Comparison of ENCODE assay signal across 24 cellular contexts in the genomic region with DNA sequence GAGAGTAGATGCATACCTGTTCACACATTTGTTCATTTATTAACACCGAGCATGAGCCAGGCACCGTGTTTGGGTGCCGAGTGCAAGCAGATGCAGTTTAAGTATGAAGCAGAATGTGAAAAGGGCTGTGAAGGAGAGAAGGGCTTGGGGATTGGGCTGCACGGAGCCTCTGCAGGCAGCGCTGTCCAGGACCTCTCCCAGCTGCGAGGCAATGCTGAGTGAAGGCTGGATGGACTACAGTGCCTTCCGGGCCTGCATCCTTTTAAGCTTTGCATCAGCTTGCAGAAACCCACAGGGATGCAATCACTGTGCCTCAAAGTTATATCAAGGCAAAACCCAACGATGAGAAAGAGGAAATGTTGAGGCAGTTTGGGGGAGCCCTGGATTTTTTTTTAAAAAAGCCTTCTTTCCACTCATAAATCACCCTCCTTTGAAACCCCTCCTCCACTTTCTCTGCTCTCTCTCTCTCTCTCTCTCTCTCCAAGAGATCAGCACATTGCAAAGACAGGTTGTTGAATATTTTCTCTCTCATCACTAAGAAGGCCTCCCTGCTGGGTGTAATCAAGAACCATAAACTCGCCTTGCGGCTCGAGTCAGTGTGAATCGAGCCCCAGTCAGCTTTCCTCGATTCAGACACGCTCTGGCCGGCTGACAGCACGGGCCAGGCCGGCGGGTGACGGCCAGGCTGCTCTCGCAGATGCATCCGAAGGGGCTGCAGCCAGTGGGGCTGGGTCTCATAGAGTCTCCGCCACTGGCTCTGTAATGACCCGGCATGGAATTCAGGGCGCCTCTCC.
"Had no signal": no experiment of that assay in that cellular context is flagged by ENCODE, and none has a peak within 500 bp of the region (broad histone marks: within the 10 kb centered on the region; RNA-seq: fewer than 3 reads in every experiment).

No MANE protein-coding gene starts in this region.

- H3K9me3 ChIP-seq: prostate gland, suprapubic skin, transverse colon had no signal

- H3K27ac Mint-ChIP-seq: activated CD4-positive, alpha-beta T cell treated with anti-CD3 and anti-CD28 coated beads, Interleukin-2, amount 10 ng/mL, durations not matched to agents 24 days and 14 days; activated CD8-positive, alpha-beta T cell treated with anti-CD3 and anti-CD28 coated beads, Interleukin-2, amount 10 ng/mL, durations not matched to agents 7 days and 5 days; activated naive CD4-positive, alpha-beta T cell treated with anti-CD3 and anti-CD28 coated beads, Interleukin-2, amount 10 ng/mL, durations not matched to agents 7 days and 5 days; activated naive CD8-positive, alpha-beta T cell treated with anti-CD3 and anti-CD28 coated beads, Interleukin-2, amount 50 U/mL, for 24 hours; stimulated activated naive CD8-positive, alpha-beta T cell treated with anti-CD3 and anti-CD28 coated beads, Interleukin-15, Interleukin-2, amounts not matched to agents 100 ng/mL and 50 ng/mL, for 24 hours; T-cell had no signal

- ATAC-seq: activated CD8-positive, alpha-beta T cell treated with anti-CD3 and anti-CD28 coated beads, Interleukin-2, amount 10 ng/mL, durations not matched to agents 7 days and 5 days; activated naive CD8-positive, alpha-beta T cell treated with anti-CD3 and anti-CD28 coated beads, Interleukin-2, amount 50 U/mL, for 24 hours; left colon; right cardiac atrium; T-cell had no signal

- H3K27ac ChIP-seq: brain microvascular endothelial cell, prostate gland, suprapubic skin, transverse colon had no signal

- H3K36me3 ChIP-seq: brain microvascular endothelial cell, prostate gland, suprapubic skin, transverse colon had no signal

- H3K4me3 Mint-ChIP-seq: activated CD4-positive, alpha-beta T cell treated with anti-CD3 and anti-CD28 coated beads, Interleukin-2, amount 10 ng/mL, durations not matched to agents 24 days and 14 days; activated CD8-positive, alpha-beta T cell treated with anti-CD3 and anti-CD28 coated beads, Interleukin-2, amount 10 ng/mL, durations not matched to agents 7 days and 5 days; activated naive CD4-positive, alpha-beta T cell treated with anti-CD3 and anti-CD28 coated beads, Interleukin-2, amount 10 ng/mL, durations not matched to agents 7 days and 5 days; activated naive CD8-positive, alpha-beta T cell treated with anti-CD3 and anti-CD28 coated beads, Interleukin-2, amount 50 U/mL, for 24 hours; central memory CD8-positive, alpha-beta T cell; neural crest cell; stimulated activated naive CD8-positive, alpha-beta T cell treated with anti-CD3 and anti-CD28 coated beads, Interleukin-15, Interleukin-2, amounts not matched to agents 100 ng/mL and 50 ng/mL, for 24 hours; T-cell had no signal

- H3K4me3 ChIP-seq: prostate gland, suprapubic skin, transverse colon had no signal

- H3K4me1 Mint-ChIP-seq: activated CD4-positive, alpha-beta T cell treated with anti-CD3 and anti-CD28 coated beads, Interleukin-2, amount 10 ng/mL, durations not matched to agents 24 days and 14 days; activated naive CD4-positive, alpha-beta T cell treated with anti-CD3 and anti-CD28 coated beads, Interleukin-2, amount 10 ng/mL, durations not matched to agents 7 days and 5 days; activated naive CD8-positive, alpha-beta T cell treated with anti-CD3 and anti-CD28 coated beads, Interleukin-2, amount 50 U/mL, for 24 hours; central memory CD8-positive, alpha-beta T cell had no signal

- H3K4me1 ChIP-seq: prostate gland had no signal

- H3K36me3 Mint-ChIP-seq: activated naive CD4-positive, alpha-beta T cell treated with anti-CD3 and anti-CD28 coated beads, Interleukin-2, amount 10 ng/mL, durations not matched to agents 7 days and 5 days; T-cell had no signal

- DNase-seq: activated CD4-positive, alpha-beta T cell treated with anti-CD3 and anti-CD28 coated beads, Interleukin-2, amount 10 ng/mL, durations not matched to agents 24 days and 14 days; activated CD8-positive, alpha-beta T cell treated with anti-CD3 and anti-CD28 coated beads, Interleukin-2, amount 10 ng/mL, durations not matched to agents 7 days and 5 days; activated effector memory CD4-positive, alpha-beta T cell treated with Interleukin-2 at 50 U/mL for 16 hours; activated naive CD4-positive, alpha-beta T cell treated with anti-CD3 and anti-CD28 coated beads, Interleukin-2, amount 10 ng/mL, durations not matched to agents 7 days and 5 days; activated naive CD8-positive, alpha-beta T cell treated with anti-CD3 and anti-CD28 coated beads, Interleukin-2, amount 50 U/mL, for 24 hours; activated T-cell treated with anti-CD3 and anti-CD28 coated beads, Interleukin-2, amount 50 U/mL, for 48 hours; anterior cingulate cortex; brain microvascular endothelial cell; cortex of kidney; effector CD8-positive, alpha-beta T cell; hippocampal formation; islet precursor cell; left colon; mammary epithelial cell; midbrain; right cardiac atrium; T-cell; T-helper 9 cell; transverse colon had no signal

- H3K9me3 Mint-ChIP-seq: activated CD4-positive, alpha-beta T cell treated with anti-CD3 and anti-CD28 coated beads, Interleukin-2, amount 10 ng/mL, durations not matched to agents 24 days and 14 days; activated naive CD4-positive, alpha-beta T cell treated with anti-CD3 and anti-CD28 coated beads, Interleukin-2, amount 10 ng/mL, durations not matched to agents 7 days and 5 days; activated naive CD8-positive, alpha-beta T cell treated with anti-CD3 and anti-CD28 coated beads, Interleukin-2, amount 50 U/mL, for 24 hours; central memory CD8-positive, alpha-beta T cell; neural crest cell; stimulated activated naive CD8-positive, alpha-beta T cell treated with anti-CD3 and anti-CD28 coated beads, Interleukin-15, Interleukin-2, amounts not matched to agents 100 ng/mL and 50 ng/mL, for 24 hours; T-cell had no signal
